11 cellular contexts compared by ENCODE assay signal in genomic region chr5:143536364-143536763, GRCh38.
DNase-seq lines count a peak whose midpoint lies in the region; ATAC-seq lines count a peak whose summit lies in the region.
"Had no signal": no experiment of that assay in that cellular context is flagged by ENCODE, and none has a peak within 500 bp of the region (broad histone marks: within the 10 kb centered on the region; RNA-seq: fewer than 3 reads in every experiment).

No MANE protein-coding gene starts in this region.

- no peak overlapping the region for H3K4me3 ChIP-seq in SJSA1
- no peak overlapping the region for H3K4me3 ChIP-seq in skeletal muscle cell (ENCODE audit: low read depth, low read length)
- no peak overlapping the region for H3K4me3 ChIP-seq in SJCRH30

- H3K36me3 ChIP-seq in SJSA1 (no peaks in the 10 kb centered on the region), SJCRH30 (no peaks in the 10 kb centered on the region)

- DNase-seq in GM04503 (ENCODE audit: low read depth) (peak; percentile 96), SJSA1 (ENCODE audit: low read depth in 1 of 2, low spot score in 2 of 2) (peak; percentile 75 to 88), fibroblast of the conjunctiva (ENCODE audit: low read depth) (peak; percentile 91), skeletal muscle cell (ENCODE audit: low read depth) (peak; percentile 95), amygdala (lab: John Stamatoyannopoulos, UW) (no peak), SJCRH30 (no peak)
- no peak for DNase-seq in activated CD8-positive, alpha-beta memory T cell treated with anti-CD3 and anti-CD28 coated beads for 24 hours
- DNase-seq: naive thymus-derived CD8-positive, alpha-beta T cell had no signal

- H3K9me3 ChIP-seq in SJSA1 (replicated peaks) (peaks cover 2% of the 10 kb centered on the region; the same call in 1 of the 2 replicates), SJCRH30 (replicated peaks) (0 out of 2 replicates have a peak, but pooled peaks cover 3% of the 10 kb centered on the region)

- no peaks in the 10 kb centered on the region for H3K27me3 ChIP-seq in SJSA1 (replicated peaks)
- no peaks in the 10 kb centered on the region for H3K27me3 ChIP-seq in SJCRH30

- H3K27ac ChIP-seq in SJSA1, result peak overlapping the region; percentile 89
- no peak overlapping the region for H3K27ac ChIP-seq in SJCRH30
- H3K27ac ChIP-seq: KMS-11 had no signal

- no peak for ATAC-seq in HG02885 (IDR thresholded peaks at IDR 0.05; ENCODE audit: poor library complexity, unreplicated experiment)
- ATAC-seq: activated T-helper 17 cell treated with anti-CD3 and anti-CD28 coated beads, Interleukin-2, amount 50 U/mL, for 72 hours; naive thymus-derived CD8-positive, alpha-beta T cell had no signal

- H3K4me1 ChIP-seq in SJSA1 (replicated peaks), result peaks cover 13% of the 10 kb centered on the region
- no peaks in the 10 kb centered on the region for H3K4me1 ChIP-seq in SJCRH30

Comparison
In these comparisons a context has a peak if more than half of its experiments do, and no peak if none do; other contexts are left out.
1. DNase-seq: peak in GM04503 (single experiment), SJSA1 (2 of 2), fibroblast of the conjunctiva (single experiment) and skeletal muscle cell (single experiment); none in amygdala (0 of 56), SJCRH30 (0 of 2) and activated CD8-positive, alpha-beta memory T cell treated with anti-CD3 and anti-CD28 coated beads for 24 hours (single experiment).